In genomic region chr10:61902448-61903183, GRCh38 we compare ENCODE assay signal across 8 cellular contexts. TPM values are rescaled to one million over a fixed set of nuclear protein-coding genes. Genes with fewer than 3 reads are reported as not detected.
DNase-seq lines count a peak whose midpoint lies in the region; ATAC-seq and TF ChIP-seq lines count a peak whose summit lies in the region.

No MANE protein-coding gene starts in this region.

- H3K27me3 Mint-ChIP-seq in activated naive CD8-positive, alpha-beta T cell treated with anti-CD3 and anti-CD28 coated beads, Interleukin-2, amount 50 U/mL, for 24 hours = no peaks in the 10 kb centered on the region

- H3K79me2 ChIP-seq in parathyroid adenoma = no peaks in the 10 kb centered on the region

- 1% methylated on average over 24 of the region's 24 CpGs for WGBS in heart right ventricle, 2 donors

- peak overlapping the region; percentile 92 for H3K4me3 Mint-ChIP-seq in activated naive CD8-positive, alpha-beta T cell treated with anti-CD3 and anti-CD28 coated beads, Interleukin-2, amount 50 U/mL, for 24 hours

- TF ChIP-seq CTCF in HL-60 (IDR thresholded peaks at IDR 0.05; ENCODE audit: insufficient read depth, low read length) (no peak), heart right ventricle (IDR thresholded peaks at IDR 0.05) (peak in 5 of 9 donors; percentile 12 to 50 (median 31)), parathyroid adenoma (IDR thresholded peaks at IDR 0.05) (no peak), vagina (IDR thresholded peaks at IDR 0.05) (peak in 1 of 3 experiments; percentile 12)

- DNase-seq in NCI-H1417 (lab: John Stamatoyannopoulos, UW) (peak; percentile 31 to 68 (median 66)), NCI-H1417 treated with DMSO at 0.1 percent for 48 hours (lab: John Stamatoyannopoulos, UW) (no peak), HL-60 (ENCODE audit: low read depth in 1 of 2, low spot score in 1 of 2) (peak in 1 of 2 experiments; percentile 36), SK-N-MC (ENCODE audit: low read depth, low spot score) (no peak), heart right ventricle (peak in 1 of 2 donors; percentile 56), vagina (ENCODE audit: extremely low spot score in 2 of 2) (peak in 1 of 2 donors; percentile 89)
- peak; percentile 59 for DNase-seq in activated naive CD8-positive, alpha-beta T cell treated with anti-CD3 and anti-CD28 coated beads, Interleukin-2, amount 50 U/mL, for 24 hours

- H3K4me1 ChIP-seq in heart right ventricle (peaks cover 6 to 48% (median 24%) of the 10 kb centered on the region in 9 donors), parathyroid adenoma (no peaks in the 10 kb centered on the region), vagina (peaks cover 58% of the 10 kb centered on the region)

- H3K9me3 Mint-ChIP-seq in activated naive CD8-positive, alpha-beta T cell treated with anti-CD3 and anti-CD28 coated beads, Interleukin-2, amount 50 U/mL, for 24 hours = no peaks in the 10 kb centered on the region

- H3K36me3 ChIP-seq in SK-N-MC (ENCODE audit: insufficient read depth, low read length) (no peaks in the 10 kb centered on the region), heart right ventricle (no peaks in the 10 kb centered on the region), parathyroid adenoma (ENCODE audit: control insufficient read depth, insufficient read depth, low read length) (no peaks in the 10 kb centered on the region), vagina (no peaks in the 10 kb centered on the region)

- peak overlapping the region; percentile 69 for H3K9ac ChIP-seq in SK-N-MC (ENCODE audit: insufficient read length)
- no peak overlapping the region for H3K9ac ChIP-seq in parathyroid adenoma

- H3K9me3 ChIP-seq in SK-N-MC (ENCODE audit: low read depth, low read length) (no peaks in the 10 kb centered on the region), heart right ventricle (peaks cover 0 to 2% (median 0%) of the 10 kb centered on the region in 11 donors), parathyroid adenoma (ENCODE audit: control insufficient read depth, low read length) (no peaks in the 10 kb centered on the region), vagina (no peaks in the 10 kb centered on the region)

- peaks cover 54% of the 10 kb centered on the region for H3K4me1 Mint-ChIP-seq in activated naive CD8-positive, alpha-beta T cell treated with anti-CD3 and anti-CD28 coated beads, Interleukin-2, amount 50 U/mL, for 24 hours

- H3K4me3 ChIP-seq in HL-60 (replicated peaks; ENCODE audit: insufficient read depth, low read length) (peak overlapping the region; percentile 76), SK-N-MC (peak overlapping the region; percentile 92), heart right ventricle (peak overlapping the region; percentile 43 to 94 (median 76)), parathyroid adenoma (ENCODE audit: low read depth, low read length) (peak overlapping the region; percentile 69), vagina (peak overlapping the region; percentile 77 to 94)

- H3K36me3 Mint-ChIP-seq in activated naive CD8-positive, alpha-beta T cell treated with anti-CD3 and anti-CD28 coated beads, Interleukin-2, amount 50 U/mL, for 24 hours (ENCODE audit: low read depth) = peaks cover 12% of the 10 kb centered on the region

- H3K27ac Mint-ChIP-seq in activated naive CD8-positive, alpha-beta T cell treated with anti-CD3 and anti-CD28 coated beads, Interleukin-2, amount 50 U/mL, for 24 hours = peak overlapping the region; percentile 97

- intact Hi-C loops in heart right ventricle (cut with DNase I) (loop anchor here in 9 of 10 donors (2.0 to 10.0 kb wide), 10 partner anchors 40 to 180 kb away; no protein-coding TSS in a partner anchor), vagina (cut with DNase I) (loop anchor here (5.0 kb wide), 1 partner anchor 135 kb away; no protein-coding TSS in a partner anchor)

- H3K27me3 ChIP-seq in HL-60 (ENCODE audit: insufficient read depth, poor library complexity, severe bottlenecking) = peaks cover 5% of the 10 kb centered on the region
- H3K27me3 ChIP-seq in heart right ventricle = no peaks in the 10 kb centered on the region
- no peaks in the 10 kb centered on the region for H3K27me3 ChIP-seq in parathyroid adenoma (ENCODE audit: control insufficient read depth, insufficient read depth, low read length)
- H3K27me3 ChIP-seq in vagina = no peaks in the 10 kb centered on the region

- ATAC-seq in activated naive CD8-positive, alpha-beta T cell treated with anti-CD3 and anti-CD28 coated beads, Interleukin-2, amount 50 U/mL, for 24 hours = peak; percentile 6
- ATAC-seq in heart right ventricle = peak; percentile 22 to 76 (median 57)

- H2AFZ ChIP-seq in parathyroid adenoma = no peak overlapping the region

- TF ChIP-seq POLR2A in vagina (IDR thresholded peaks at IDR 0.05) = no peak

- no peak overlapping the region for H3K27ac ChIP-seq in HL-60 (replicated peaks)
- H3K27ac ChIP-seq in SK-N-MC = peak overlapping the region; percentile 81; the same call in 1 of the 2 replicates
- peak overlapping the region; percentile 72 to 99 (median 94) for H3K27ac ChIP-seq in heart right ventricle
- H3K27ac ChIP-seq in parathyroid adenoma = peak overlapping the region; percentile 21
- H3K27ac ChIP-seq in vagina = peak overlapping the region; percentile 98

- H3K4me2 ChIP-seq in parathyroid adenoma (ENCODE audit: low read length) = peak overlapping the region; percentile 90

RNA-seq across cellular contexts. Expression of gene ARID5B, which starts 1.1 kb away (rescaled TPM):
- total RNA-seq in heart right ventricle = 100 to 1,000 TPM in 1 of 10 donors, 10 to 100 TPM in 9; 12.9 to 108 (median 26.5) TPM
- 1 to 10 TPM; 5.3 to 5.8 TPM for polyA plus RNA-seq in heart right ventricle
- total RNA-seq in vagina = 75.9 TPM

Comparison
In these comparisons a context has a peak if more than half of its experiments do, and no peak if none do; other contexts are left out.
1. DNase-seq: peak in NCI-H1417 (3 of 3) and activated naive CD8-positive, alpha-beta T cell treated with anti-CD3 and anti-CD28 coated beads, Interleukin-2, amount 50 U/mL, for 24 hours (single experiment); none in NCI-H1417 treated with DMSO at 0.1 percent for 48 hours (single experiment) and SK-N-MC (single experiment).
2. CTCF ChIP-seq: peak in heart right ventricle (5 of 9); none in HL-60 (single experiment) and parathyroid adenoma (single experiment).
3. Peak in every context shown above with its lines, with median percentiles within 50 percentile points of each other: H3K4me3 ChIP-seq.